26 cellular contexts compared by ENCODE assay signal in genomic region chr1:3461934-3462275, GRCh38. TPM values are rescaled to one million over a fixed set of nuclear protein-coding genes. Genes with fewer than 3 reads are reported as not detected.
"Had no signal": no experiment of that assay in that cellular context is flagged by ENCODE, and none has a peak within 500 bp of the region (broad histone marks: within the 10 kb centered on the region; RNA-seq: fewer than 3 reads in every experiment).

No MANE protein-coding gene starts in this region.

- H2AFZ ChIP-seq: parathyroid adenoma had no signal

- H3K79me2 ChIP-seq: parathyroid adenoma had no signal

- H3K9ac ChIP-seq: parathyroid adenoma had no signal

- H3K4me1 Mint-ChIP-seq: activated CD4-positive, alpha-beta memory T cell treated with anti-CD3 and anti-CD28 coated beads, Interleukin-2, amount 10 ng/mL, durations not matched to agents 7 days and 5 days; activated CD4-positive, alpha-beta T cell treated with anti-CD3 and anti-CD28 coated beads, Interleukin-2, amount 10 ng/mL, durations not matched to agents 24 days and 14 days; activated naive CD4-positive, alpha-beta T cell treated with anti-CD3 and anti-CD28 coated beads, Interleukin-2, amount 10 ng/mL, durations not matched to agents 7 days and 5 days had no signal

- H3K27me3 ChIP-seq: esophagus squamous epithelium, gastrocnemius medialis, upper lobe of right lung had no signal

- H3K27me3 Mint-ChIP-seq: activated CD4-positive, alpha-beta memory T cell treated with anti-CD3 and anti-CD28 coated beads, Interleukin-2, amount 10 ng/mL, durations not matched to agents 7 days and 5 days; activated CD4-positive, alpha-beta T cell treated with anti-CD3 and anti-CD28 coated beads, Interleukin-2, amount 10 ng/mL, durations not matched to agents 24 days and 14 days; natural killer cell treated with Interleukin-12 subunit alpha and Interleukin-12 subunit beta and Interleukin-15 and Interleukin-18, amount 100 ng/mL, for 72 hours had no signal

- DNase-seq: activated CD4-positive, alpha-beta memory T cell treated with anti-CD3 and anti-CD28 coated beads, Interleukin-2, amount 10 ng/mL, durations not matched to agents 7 days and 5 days; activated CD4-positive, alpha-beta T cell treated with anti-CD3 and anti-CD28 coated beads, Interleukin-2, amount 10 ng/mL, durations not matched to agents 24 days and 14 days; activated effector memory CD4-positive, alpha-beta T cell treated with Interleukin-2 at 50 U/mL for 16 hours; activated naive CD4-positive, alpha-beta T cell treated with anti-CD3 and anti-CD28 coated beads, Interleukin-2, amount 10 ng/mL, durations not matched to agents 7 days and 5 days; activated T-cell treated with anti-CD3 and anti-CD28 coated beads, Interleukin-2, amount 50 U/mL, for 72 hours; amygdala; cerebellar nuclear complex; cortex of kidney; endodermal cell; esophagus squamous epithelium; gastrocnemius medialis; head of caudate nucleus; hypothalamus; small intestine; stimulated activated CD4-positive, alpha-beta T cell treated with anti-CD3 and anti-CD28 coated beads, Interleukin-2, amount 100 ng/mL, for 24 hours; stimulated activated naive B cell treated with anti-CD40 and anti-IgM and Interleukin-4, amounts not matched to agents 10 μg/mL and 1 μg/mL and 100 μg/mL, for 72 hours; upper lobe of right lung had no signal

- H3K4me3 Mint-ChIP-seq: activated CD4-positive, alpha-beta memory T cell treated with anti-CD3 and anti-CD28 coated beads, Interleukin-2, amount 10 ng/mL, durations not matched to agents 7 days and 5 days; activated CD4-positive, alpha-beta T cell treated with anti-CD3 and anti-CD28 coated beads, Interleukin-2, amount 10 ng/mL, durations not matched to agents 24 days and 14 days; activated naive CD4-positive, alpha-beta T cell treated with anti-CD3 and anti-CD28 coated beads, Interleukin-2, amount 10 ng/mL, durations not matched to agents 7 days and 5 days; activated T-cell treated with anti-CD3 and anti-CD28 coated beads, Interleukin-2, amount 50 U/mL, for 72 hours; endodermal cell; mesothelial cell of epicardium; natural killer cell treated with Interleukin-12 subunit alpha and Interleukin-12 subunit beta and Interleukin-15 and Interleukin-18, amount 100 ng/mL, for 72 hours; stimulated activated naive B cell treated with anti-CD40 and anti-IgM and Interleukin-4, amounts not matched to agents 10 μg/mL and 1 μg/mL and 100 μg/mL, for 72 hours had no signal

- H3K9me3 ChIP-seq: esophagus squamous epithelium, gastrocnemius medialis, thoracic aorta, upper lobe of right lung had no signal

- FAIRE-seq: bronchial epithelial cell, small intestine had no signal

- H3K27ac Mint-ChIP-seq: activated CD4-positive, alpha-beta memory T cell treated with anti-CD3 and anti-CD28 coated beads, Interleukin-2, amount 10 ng/mL, durations not matched to agents 7 days and 5 days; activated CD4-positive, alpha-beta T cell treated with anti-CD3 and anti-CD28 coated beads, Interleukin-2, amount 10 ng/mL, durations not matched to agents 24 days and 14 days; activated naive CD4-positive, alpha-beta T cell treated with anti-CD3 and anti-CD28 coated beads, Interleukin-2, amount 10 ng/mL, durations not matched to agents 7 days and 5 days; activated T-cell treated with anti-CD3 and anti-CD28 coated beads, Interleukin-2, amount 50 U/mL, for 72 hours; mesothelial cell of epicardium; natural killer cell treated with Interleukin-12 subunit alpha and Interleukin-12 subunit beta and Interleukin-15 and Interleukin-18, amount 100 ng/mL, for 72 hours; stimulated activated naive B cell treated with anti-CD40 and anti-IgM and Interleukin-4, amounts not matched to agents 10 μg/mL and 1 μg/mL and 100 μg/mL, for 72 hours had no signal

- H3K27ac ChIP-seq: parathyroid adenoma, thoracic aorta, upper lobe of right lung had no signal

- H3K4me1 ChIP-seq: parathyroid adenoma, upper lobe of right lung had no signal

- H3K36me3 Mint-ChIP-seq: activated naive CD4-positive, alpha-beta T cell treated with anti-CD3 and anti-CD28 coated beads, Interleukin-2, amount 10 ng/mL, durations not matched to agents 7 days and 5 days; mesothelial cell of epicardium; natural killer cell treated with Interleukin-12 subunit alpha and Interleukin-12 subunit beta and Interleukin-15 and Interleukin-18, amount 100 ng/mL, for 72 hours; stimulated activated naive B cell treated with anti-CD40 and anti-IgM and Interleukin-4, amounts not matched to agents 10 μg/mL and 1 μg/mL and 100 μg/mL, for 72 hours had no signal

- H3K9me3 Mint-ChIP-seq: activated CD4-positive, alpha-beta memory T cell treated with anti-CD3 and anti-CD28 coated beads, Interleukin-2, amount 10 ng/mL, durations not matched to agents 7 days and 5 days; activated CD4-positive, alpha-beta T cell treated with anti-CD3 and anti-CD28 coated beads, Interleukin-2, amount 10 ng/mL, durations not matched to agents 24 days and 14 days; activated naive CD4-positive, alpha-beta T cell treated with anti-CD3 and anti-CD28 coated beads, Interleukin-2, amount 10 ng/mL, durations not matched to agents 7 days and 5 days; activated T-cell treated with anti-CD3 and anti-CD28 coated beads, Interleukin-2, amount 50 U/mL, for 72 hours; endodermal cell; mesothelial cell of epicardium; natural killer cell treated with Interleukin-12 subunit alpha and Interleukin-12 subunit beta and Interleukin-15 and Interleukin-18, amount 100 ng/mL, for 72 hours; stimulated activated naive B cell treated with anti-CD40 and anti-IgM and Interleukin-4, amounts not matched to agents 10 μg/mL and 1 μg/mL and 100 μg/mL, for 72 hours had no signal

- H3K4me3 ChIP-seq: esophagus squamous epithelium, gastrocnemius medialis, thoracic aorta, upper lobe of right lung had no signal

- ATAC-seq: activated CD4-positive, CD25-positive, alpha-beta regulatory T cell treated with anti-CD3 and anti-CD28 coated beads, Interleukin-2, amount 50 U/mL, for 24 hours; activated T-cell treated with anti-CD3 and anti-CD28 coated beads, Interleukin-2, amount 50 U/mL, for 72 hours; gastrocnemius medialis; left colon; natural killer cell treated with Interleukin-12 subunit alpha and Interleukin-12 subunit beta and Interleukin-15 and Interleukin-18, amount 100 ng/mL, for 72 hours; sciatic nerve; stimulated activated naive B cell treated with anti-CD40 and anti-IgM and Interleukin-4, amounts not matched to agents 10 μg/mL and 1 μg/mL and 100 μg/mL, for 72 hours; upper lobe of right lung had no signal

- H3K36me3 ChIP-seq: gastrocnemius medialis, thoracic aorta, upper lobe of right lung had no signal

RNA-seq across cellular contexts. Expression of gene ARHGEF16, which starts 7.4 kb away (rescaled TPM):
- total RNA-seq: activated CD4-positive, alpha-beta memory T cell treated with anti-CD3 and anti-CD28 coated beads, Interleukin-2, amount 10 ng/mL, durations not matched to agents 7 days and 5 days; activated CD4-positive, alpha-beta T cell treated with anti-CD3 and anti-CD28 coated beads, Interleukin-2, amount 10 ng/mL, durations not matched to agents 24 days and 14 days; natural killer cell treated with Interleukin-12 subunit alpha and Interleukin-12 subunit beta and Interleukin-15 and Interleukin-18, amount 100 ng/mL, for 72 hours; T-helper 2 cell treated with Interferon-gamma antibody and Interleukin-4, amounts not matched to agents 100 ng/mL and 5 ng/mL, for 36 hours had no signal
